ENCODE assay signal across 9 cellular contexts in the genomic region with DNA sequence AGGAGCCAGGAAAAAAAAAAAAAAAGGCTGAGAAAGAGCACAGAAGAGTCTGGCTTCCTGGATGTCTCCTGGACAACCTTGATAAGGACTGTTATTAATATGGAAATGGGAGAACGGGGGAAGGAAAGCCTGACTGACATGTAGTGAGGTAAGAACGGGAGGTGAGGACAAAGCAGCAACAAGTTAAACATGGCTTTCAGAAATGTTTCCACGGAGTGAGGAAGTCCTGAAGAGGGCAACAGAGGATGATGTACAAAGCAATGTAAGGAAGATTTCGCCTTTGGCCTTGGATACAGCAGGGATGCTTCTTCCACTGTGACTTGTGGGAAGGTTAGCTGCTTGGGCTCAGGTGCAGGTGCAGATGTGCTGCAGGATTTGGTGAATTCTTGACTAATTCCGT. TPM values are rescaled to one million over a fixed set of nuclear protein-coding genes. Genes with fewer than 3 reads are reported as not detected.
DNase-seq lines count a peak whose midpoint lies in the region; ATAC-seq and TF ChIP-seq lines count a peak whose summit lies in the region.
"Had no signal": no experiment of that assay in that cellular context is flagged by ENCODE, and none has a peak within 500 bp of the region (broad histone marks: within the 10 kb centered on the region; RNA-seq: fewer than 3 reads in every experiment).

No MANE protein-coding gene starts in this region.

- H3K36me3 Mint-ChIP-seq in Caco-2 (ENCODE audit: insufficient read depth, unreplicated experiment) (no peaks in the 10 kb centered on the region), WTC11 (no peaks in the 10 kb centered on the region)

- no peak overlapping the region for H3K27ac ChIP-seq in left lung

- CTCF ChIA-PET in Caco-2 (lab: Charles Lee) (interaction anchor here (0.5 to 0.8 kb wide), 3 partner anchors 59 to 184 kb away, joined by 3 to 8 read pairs (median 6); a partner anchor contains a TSS), WTC11 (lab: Charles Lee) (interaction anchor here (0.7 to 3.3 kb wide), 5 partner anchors 9 to 252 kb away, joined by 3 to 16 read pairs (median 6); no protein-coding TSS in a partner anchor)

- H3K4me1 ChIP-seq in Caco-2 (no peaks in the 10 kb centered on the region), left lung (peaks cover 0 to 14% of the 10 kb centered on the region in 2 donors)

- peak; percentile 65 for ATAC-seq in WTC11
- ATAC-seq in left lung = no peak
- no peak for ATAC-seq in GM18519 (IDR thresholded peaks at IDR 0.05; ENCODE audit: low FRiP score, unreplicated experiment)

- H3K27me3 ChIP-seq in Caco-2 (replicated peaks; ENCODE audit: control insufficient read depth, insufficient read depth, low read length) = peaks cover 2% of the 10 kb centered on the region; the same call in 1 of the 2 replicates
- no peaks in the 10 kb centered on the region for H3K27me3 ChIP-seq in kidney epithelial cell (ENCODE audit: control insufficient read depth, insufficient read depth, low read length)
- no peaks in the 10 kb centered on the region for H3K27me3 ChIP-seq in left lung

- H3K9me3 Mint-ChIP-seq in Caco-2 (ENCODE audit: unreplicated experiment) = no peaks in the 10 kb centered on the region
- no peaks in the 10 kb centered on the region for H3K9me3 Mint-ChIP-seq in WTC11

- H3K4me1 Mint-ChIP-seq in Caco-2 (ENCODE audit: low read depth, unreplicated experiment) (no peaks in the 10 kb centered on the region), WTC11 (0 out of 2 replicates have a peak, but pooled peaks cover 5% of the 10 kb centered on the region)

- H3K27ac Mint-ChIP-seq in Caco-2 (ENCODE audit: unreplicated experiment) (no peak overlapping the region), WTC11 (no peak overlapping the region)

- BruUV-seq in Caco-2 (replicated peaks; lab: Mats Ljungman, UMichigan) = no TSS peak

- H3K36me3 ChIP-seq in Caco-2 (ENCODE audit: control insufficient read depth, insufficient read depth, low read length) = no peaks in the 10 kb centered on the region
- no peaks in the 10 kb centered on the region for H3K36me3 ChIP-seq in kidney epithelial cell (ENCODE audit: control insufficient read depth, insufficient read depth, low read length)
- no peaks in the 10 kb centered on the region for H3K36me3 ChIP-seq in left lung

- H3K4me3 Mint-ChIP-seq in Caco-2 (ENCODE audit: unreplicated experiment) = no peak overlapping the region
- H3K4me3 Mint-ChIP-seq in WTC11 = no peak overlapping the region

- peak; percentile 19 to 48 for TF ChIP-seq CTCF in Caco-2 (IDR thresholded peaks at IDR 0.05; ENCODE audit: insufficient read depth in 1 of 2, low read depth in 1 of 2, low read length in 1 of 2, severe bottlenecking in 1 of 2, unreplicated experiment in 1 of 2)
- TF ChIP-seq CTCF in WTC11 (IDR thresholded peaks at IDR 0.05) = no peak
- peak; percentile 26 for TF ChIP-seq CTCF in kidney epithelial cell (IDR thresholded peaks at IDR 0.05; ENCODE audit: insufficient read depth, low read length, poor library complexity, severe bottlenecking)
- no peak for TF ChIP-seq CTCF in left lung (IDR thresholded peaks at IDR 0.05)

- POLR2A ChIA-PET in Caco-2 (lab: Charles Lee) = no interaction called here
- POLR2A ChIA-PET in WTC11 (lab: Charles Lee) = no interaction called here

- DNase-seq in Caco-2 = peak in 1 of 2 experiments; percentile 34
- peak; percentile 29 for DNase-seq in HT1080 (ENCODE audit: low read depth)
- no peak for DNase-seq in WTC11 (ENCODE audit: low spot score)
- no peak for DNase-seq in kidney epithelial cell (ENCODE audit: low read depth)
- DNase-seq in left lung = no peak
- DNase-seq in activated effector memory CD4-positive, alpha-beta T cell treated with anti-CD3 and anti-CD28 coated beads, Interleukin-2, amount 50 U/mL, for 16 hours = no peak
- no peak for DNase-seq in epidermal melanocyte (ENCODE audit: insufficient read length, low spot score)
- DNase-seq: H7 had no signal

- H3K4me3 ChIP-seq in Caco-2 (ENCODE audit: low read depth, low read length) (no peak overlapping the region), kidney epithelial cell (ENCODE audit: low read depth, low read length) (no peak overlapping the region), left lung (no peak overlapping the region)

- no peaks in the 10 kb centered on the region for H3K9me3 ChIP-seq in Caco-2
- no peaks in the 10 kb centered on the region for H3K9me3 ChIP-seq in left lung

- peaks cover 9% of the 10 kb centered on the region for H3K27me3 Mint-ChIP-seq in Caco-2 (ENCODE audit: insufficient read depth, unreplicated experiment)
- no peaks in the 10 kb centered on the region for H3K27me3 Mint-ChIP-seq in WTC11 (ENCODE audit: low read depth)

- intact Hi-C loops in Caco-2 (cut with micrococcal nuclease; ENCODE audit: unreplicated experiment) = loop anchor here (1.0 kb wide), 2 partner anchors 181 to 184 kb away; no protein-coding TSS in a partner anchor
- intact Hi-C loops in left lung (cut with DNase I) = loop anchor here in 1 of 2 donors (10.0 kb wide), 1 partner anchor 181 kb away; no protein-coding TSS in a partner anchor

TF ChIP-seq in WTC11, 78 proteins besides CTCF, POLR2A, EP300 and RAD21 (continues in another document):
- no peak for TF ChIP-seq GABPB1 (CRISPR knock-in tag; IDR thresholded peaks at IDR 0.05)
- no peak for TF ChIP-seq FOXP1 (CRISPR knock-in tag; IDR thresholded peaks at IDR 0.05; ENCODE audit: borderline replicate concordance)
- TF ChIP-seq, protein P1, sequence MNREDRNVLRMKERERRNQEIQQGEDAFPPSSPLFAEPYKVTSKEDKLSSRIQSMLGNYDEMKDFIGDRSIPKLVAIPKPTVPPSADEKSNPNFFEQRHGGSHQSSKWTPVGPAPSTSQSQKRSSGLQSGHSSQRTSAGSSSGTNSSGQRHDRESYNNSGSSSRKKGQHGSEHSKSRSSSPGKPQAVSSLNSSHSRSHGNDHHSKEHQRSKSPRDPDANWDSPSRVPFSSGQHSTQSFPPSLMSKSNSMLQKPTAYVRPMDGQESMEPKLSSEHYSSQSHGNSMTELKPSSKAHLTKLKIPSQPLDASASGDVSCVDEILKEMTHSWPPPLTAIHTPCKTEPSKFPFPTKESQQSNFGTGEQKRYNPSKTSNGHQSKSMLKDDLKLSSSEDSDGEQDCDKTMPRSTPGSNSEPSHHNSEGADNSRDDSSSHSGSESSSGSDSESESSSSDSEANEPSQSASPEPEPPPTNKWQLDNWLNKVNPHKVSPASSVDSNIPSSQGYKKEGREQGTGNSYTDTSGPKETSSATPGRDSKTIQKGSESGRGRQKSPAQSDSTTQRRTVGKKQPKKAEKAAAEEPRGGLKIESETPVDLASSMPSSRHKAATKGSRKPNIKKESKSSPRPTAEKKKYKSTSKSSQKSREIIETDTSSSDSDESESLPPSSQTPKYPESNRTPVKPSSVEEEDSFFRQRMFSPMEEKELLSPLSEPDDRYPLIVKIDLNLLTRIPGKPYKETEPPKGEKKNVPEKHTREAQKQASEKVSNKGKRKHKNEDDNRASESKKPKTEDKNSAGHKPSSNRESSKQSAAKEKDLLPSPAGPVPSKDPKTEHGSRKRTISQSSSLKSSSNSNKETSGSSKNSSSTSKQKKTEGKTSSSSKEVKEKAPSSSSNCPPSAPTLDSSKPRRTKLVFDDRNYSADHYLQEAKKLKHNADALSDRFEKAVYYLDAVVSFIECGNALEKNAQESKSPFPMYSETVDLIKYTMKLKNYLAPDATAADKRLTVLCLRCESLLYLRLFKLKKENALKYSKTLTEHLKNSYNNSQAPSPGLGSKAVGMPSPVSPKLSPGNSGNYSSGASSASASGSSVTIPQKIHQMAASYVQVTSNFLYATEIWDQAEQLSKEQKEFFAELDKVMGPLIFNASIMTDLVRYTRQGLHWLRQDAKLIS (CRISPR knock-in tag; IDR thresholded peaks at IDR 0.05; ENCODE audit: borderline replicate concordance) = no peak
- TF ChIP-seq TEAD4 (CRISPR knock-in tag; IDR thresholded peaks at IDR 0.05) = no peak
- TF ChIP-seq, protein P2, sequence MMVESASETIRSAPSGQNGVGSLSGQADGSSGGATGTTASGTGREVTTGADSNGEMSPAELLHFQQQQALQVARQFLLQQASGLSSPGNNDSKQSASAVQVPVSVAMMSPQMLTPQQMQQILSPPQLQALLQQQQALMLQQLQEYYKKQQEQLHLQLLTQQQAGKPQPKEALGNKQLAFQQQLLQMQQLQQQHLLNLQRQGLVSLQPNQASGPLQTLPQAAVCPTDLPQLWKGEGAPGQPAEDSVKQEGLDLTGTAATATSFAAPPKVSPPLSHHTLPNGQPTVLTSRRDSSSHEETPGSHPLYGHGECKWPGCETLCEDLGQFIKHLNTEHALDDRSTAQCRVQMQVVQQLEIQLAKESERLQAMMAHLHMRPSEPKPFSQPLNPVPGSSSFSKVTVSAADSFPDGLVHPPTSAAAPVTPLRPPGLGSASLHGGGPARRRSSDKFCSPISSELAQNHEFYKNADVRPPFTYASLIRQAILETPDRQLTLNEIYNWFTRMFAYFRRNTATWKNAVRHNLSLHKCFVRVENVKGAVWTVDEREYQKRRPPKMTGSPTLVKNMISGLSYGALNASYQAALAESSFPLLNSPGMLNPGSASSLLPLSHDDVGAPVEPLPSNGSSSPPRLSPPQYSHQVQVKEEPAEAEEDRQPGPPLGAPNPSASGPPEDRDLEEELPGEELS (CRISPR knock-in tag; IDR thresholded peaks at IDR 0.05) = no peak
- no peak for TF ChIP-seq RELA (CRISPR knock-in tag; IDR thresholded peaks at IDR 0.05; ENCODE audit: borderline replicate concordance)

RNA-seq across cellular contexts. Expression of a gene that starts 11.9 kb away (rescaled TPM):
- total RNA-seq in Caco-2 (2022) (14.3 and 20.8 TPM in 2 replicates), WTC11 (2021) (5.0 to 8.1 TPM (median 5.2 TPM) in 3 replicates), kidney epithelial cell (68.5 and 72.8 TPM in 2 replicates), left lung (10 to 100 TPM; 18.8 to 54.3 TPM)
- 24.8 and 27.6 TPM in 2 replicates for total RNA-seq in HT1080 (2014; rRNA removed; shearing (Covaris generic))
- 10.1 and 14.6 TPM in 2 replicates for polyA plus RNA-seq in HT1080 (2015; cell fraction: cytosol; rRNA removed)
- polyA plus RNA-seq in HT1080 (2015; cell fraction: nucleus; rRNA removed) = 29.8 and 31.7 TPM in 2 replicates

RNA-seq across cellular contexts. Expression of a gene that starts 59.1 kb away (rescaled TPM):
- total RNA-seq in Caco-2 (2022) (27.1 and 31.7 TPM in 2 replicates), WTC11 (2021) (37.3 to 47.8 TPM (median 45.2 TPM) in 3 replicates), kidney epithelial cell (17.1 and 21.4 TPM in 2 replicates), left lung (10 to 100 TPM; 15.8 to 21.3 TPM)
- 18.7 and 24.1 TPM in 2 replicates for total RNA-seq in HT1080 (2014; rRNA removed; shearing (Covaris generic))
- polyA plus RNA-seq in HT1080 (2015; cell fraction: cytosol; rRNA removed) = 17.0 and 20.7 TPM in 2 replicates
- 10.7 and 11.5 TPM in 2 replicates for polyA plus RNA-seq in HT1080 (2015; cell fraction: nucleus; rRNA removed)

Comparison
In these comparisons a context has a peak if more than half of its experiments do, and no peak if none do; other contexts are left out.
1. CTCF ChIP-seq: peak in Caco-2 (2 of 2) and kidney epithelial cell (single experiment); none in WTC11 (single experiment) and left lung (0 of 2).